18 cellular contexts compared by ENCODE assay signal in the genomic region with DNA sequence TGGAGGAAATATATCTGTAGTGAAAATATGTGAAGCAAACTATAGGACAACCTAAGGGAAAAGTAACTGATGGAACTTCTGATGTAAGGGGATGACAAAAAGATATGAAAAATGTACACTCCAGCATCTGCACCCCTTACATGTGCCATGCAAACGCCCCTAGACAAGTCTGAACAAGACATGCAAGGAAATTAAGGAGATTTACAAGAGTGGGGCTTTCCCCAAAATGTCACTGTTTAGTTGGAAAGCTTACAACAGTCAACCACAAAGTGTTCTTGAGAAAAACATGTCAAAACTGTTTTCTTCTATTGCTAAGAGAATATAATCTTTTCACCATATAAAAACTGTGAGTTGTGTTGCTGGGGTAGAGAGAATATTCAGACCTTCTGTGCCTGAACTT.
DNase-seq lines count a peak whose midpoint lies in the region; ATAC-seq and TF ChIP-seq lines count a peak whose summit lies in the region.
"Had no signal": no experiment of that assay in that cellular context is flagged by ENCODE, and none has a peak within 500 bp of the region (broad histone marks: within the 10 kb centered on the region; RNA-seq: fewer than 3 reads in every experiment).

No MANE protein-coding gene starts in this region.

- WGBS in suprapubic skin: 29% methylated on average over 1 of the region's 1 CpG

- no peaks in the 10 kb centered on the region for H3K27me3 Mint-ChIP-seq in activated CD4-positive, alpha-beta T cell treated with anti-CD3 and anti-CD28 coated beads, Interleukin-2, amount 10 ng/mL, durations not matched to agents 7 days and 5 days

- POLR2A ChIA-PET in activated CD4-positive, alpha-beta T cell treated with anti-CD3 and anti-CD28 coated beads, Interleukin-2, amount 10 ng/mL, durations not matched to agents 7 days and 5 days (lab: Charles Lee): no interaction called here

- H3K4me1 ChIP-seq in SJCRH30 (peaks cover 14% of the 10 kb centered on the region), suprapubic skin (no peaks in the 10 kb centered on the region)
- H3K4me1 ChIP-seq: A549, Caco-2 had no signal

- H3K27ac Mint-ChIP-seq in activated CD4-positive, alpha-beta T cell treated with anti-CD3 and anti-CD28 coated beads, Interleukin-2, amount 10 ng/mL, durations not matched to agents 7 days and 5 days: peak overlapping the region; percentile 36

- DNase-seq in activated CD4-positive, alpha-beta T cell treated with anti-CD3 and anti-CD28 coated beads, Interleukin-2, amount 10 ng/mL, durations not matched to agents 7 days and 5 days: no peak
- DNase-seq in activated CD4-positive, alpha-beta T cell treated with anti-CD3 and anti-CD28 coated beads, Interleukin-2, amount 50 U/mL, for 48 hours: no peak
- DNase-seq in GM04503 (ENCODE audit: low read depth): peak; percentile 2
- peak in 1 of 2 experiments; percentile 26 for DNase-seq in SJCRH30
- DNase-seq in fibroblast of the aortic adventitia (ENCODE audit: low read depth): peak; percentile 2
- DNase-seq in suprapubic skin (ENCODE audit: low spot score in 2 of 2): no peak
- no peak for DNase-seq in caudate nucleus (lab: John Stamatoyannopoulos, UW)
- DNase-seq: Caco-2, DMS53, NCI-H1436, NCI-H2081, NCI-H524, Peyer's patch had no signal

- H3K9me3 ChIP-seq in SJCRH30 (replicated peaks) (no peaks in the 10 kb centered on the region; the same call in 1 of the 2 replicates), suprapubic skin (no peaks in the 10 kb centered on the region)
- H3K9me3 ChIP-seq: A549, Caco-2, Peyer's patch had no signal

- no peak for TF ChIP-seq CTCF in fibroblast of the aortic adventitia (IDR thresholded peaks at IDR 0.05; ENCODE audit: insufficient read depth, low read length)
- no peak for TF ChIP-seq CTCF in suprapubic skin (IDR thresholded peaks at IDR 0.05)

- H3K4me3 Mint-ChIP-seq in activated CD4-positive, alpha-beta T cell treated with anti-CD3 and anti-CD28 coated beads, Interleukin-2, amount 10 ng/mL, durations not matched to agents 7 days and 5 days: no peak overlapping the region
- H3K4me3 Mint-ChIP-seq: CD14-positive monocyte had no signal

- CTCF ChIA-PET in activated CD4-positive, alpha-beta T cell treated with anti-CD3 and anti-CD28 coated beads, Interleukin-2, amount 10 ng/mL, durations not matched to agents 7 days and 5 days (lab: Charles Lee): interaction anchor here (1.2 kb wide), 1 partner anchor 13 kb away, joined by 3 read pairs; no protein-coding TSS in a partner anchor

- H3K27ac ChIP-seq in SJCRH30: peak overlapping the region; percentile 44
- H3K27ac ChIP-seq in suprapubic skin: no peak overlapping the region
- no peak overlapping the region for H3K27ac ChIP-seq in caudate nucleus (ENCODE audit: low read depth, low read length)
- H3K27ac ChIP-seq: A549, HL-60, Peyer's patch had no signal

- TF ChIP-seq POLR2A in suprapubic skin (IDR thresholded peaks at IDR 0.05): no peak

- ATAC-seq in GM21515 (IDR thresholded peaks at IDR 0.05; ENCODE audit: unreplicated experiment): no peak
- ATAC-seq: A549, K562 had no signal

- no peak for TF ChIP-seq EP300 in suprapubic skin (IDR thresholded peaks at IDR 0.05)

- H3K36me3 ChIP-seq in SJCRH30: peaks cover 4% of the 10 kb centered on the region
- H3K36me3 ChIP-seq in suprapubic skin: peaks cover 8% of the 10 kb centered on the region
- H3K36me3 ChIP-seq: Peyer's patch had no signal

- no peaks in the 10 kb centered on the region for H3K9me3 Mint-ChIP-seq in activated CD4-positive, alpha-beta T cell treated with anti-CD3 and anti-CD28 coated beads, Interleukin-2, amount 10 ng/mL, durations not matched to agents 7 days and 5 days
- H3K9me3 Mint-ChIP-seq: CD14-positive monocyte had no signal

- H3K4me1 Mint-ChIP-seq in activated CD4-positive, alpha-beta T cell treated with anti-CD3 and anti-CD28 coated beads, Interleukin-2, amount 10 ng/mL, durations not matched to agents 7 days and 5 days: peaks cover 9% of the 10 kb centered on the region
- H3K4me1 Mint-ChIP-seq: CD14-positive monocyte had no signal

- H3K27me3 ChIP-seq in SJCRH30 (no peaks in the 10 kb centered on the region), suprapubic skin (no peaks in the 10 kb centered on the region)
- H3K27me3 ChIP-seq: Peyer's patch had no signal

- H3K4me3 ChIP-seq in SJCRH30 (no peak overlapping the region), fibroblast of the aortic adventitia (ENCODE audit: low read depth, low read length) (no peak overlapping the region), suprapubic skin (no peak overlapping the region)
- H3K4me3 ChIP-seq: A549, K562, Peyer's patch had no signal

- peaks cover 23% of the 10 kb centered on the region for H3K36me3 Mint-ChIP-seq in activated CD4-positive, alpha-beta T cell treated with anti-CD3 and anti-CD28 coated beads, Interleukin-2, amount 10 ng/mL, durations not matched to agents 7 days and 5 days (ENCODE audit: low read depth)

Comparison
In these comparisons a context has a peak if more than half of its experiments do, and no peak if none do; other contexts are left out.
1. DNase-seq: peak in GM04503 (single experiment) and fibroblast of the aortic adventitia (single experiment); none in activated CD4-positive, alpha-beta T cell treated with anti-CD3 and anti-CD28 coated beads, Interleukin-2, amount 10 ng/mL, durations not matched to agents 7 days and 5 days (single experiment), activated CD4-positive, alpha-beta T cell treated with anti-CD3 and anti-CD28 coated beads, Interleukin-2, amount 50 U/mL, for 48 hours (0 of 2), suprapubic skin (0 of 2) and caudate nucleus (0 of 61).